ENCODE assay signal across 2 cellular contexts in the genomic region with DNA sequence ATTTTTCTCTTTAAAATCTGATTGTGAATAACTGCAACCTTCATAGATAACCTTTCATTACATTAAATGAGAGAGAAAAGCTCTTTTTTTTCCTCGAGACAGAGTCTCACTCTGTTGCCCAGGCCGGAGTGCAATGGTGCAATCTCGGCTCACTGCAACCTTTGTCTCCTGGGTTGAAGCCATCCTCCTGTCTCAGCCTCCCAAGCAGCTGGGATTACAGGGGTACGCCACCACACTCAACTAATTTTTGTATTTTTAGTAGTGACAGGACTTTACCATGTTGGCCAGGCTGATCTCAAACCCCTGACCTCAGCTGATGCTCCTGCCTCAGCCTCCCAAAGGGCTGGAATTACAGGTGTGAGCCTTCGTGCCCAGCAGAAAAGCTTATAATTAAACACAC.
TF ChIP-seq lines count a peak whose summit lies in the region.

No MANE protein-coding gene starts in this region.

TF ChIP-seq in HepG2, 621 proteins besides CTCF, POLR2A, EP300 and RAD21:
- TF ChIP-seq ZNF121 (CRISPR knock-in tag; IDR thresholded peaks at IDR 0.05) (0 out of 2 replicates have a peak, but pooled peaks have one; percentile 38), ATRX (CRISPR knock-in tag; IDR thresholded peaks at IDR 0.05; ENCODE audit: borderline replicate concordance) (no peak), ZNF460 (CRISPR knock-in tag; IDR thresholded peaks at IDR 0.05; ENCODE audit: borderline replicate concordance) (peak; percentile 79), ZNF768 (CRISPR knock-in tag; IDR thresholded peaks at IDR 0.05) (no peak)

TF ChIP-seq in IMR-90, 13 proteins besides CTCF, POLR2A, EP300 and RAD21:
- TF ChIP-seq, protein P1, sequence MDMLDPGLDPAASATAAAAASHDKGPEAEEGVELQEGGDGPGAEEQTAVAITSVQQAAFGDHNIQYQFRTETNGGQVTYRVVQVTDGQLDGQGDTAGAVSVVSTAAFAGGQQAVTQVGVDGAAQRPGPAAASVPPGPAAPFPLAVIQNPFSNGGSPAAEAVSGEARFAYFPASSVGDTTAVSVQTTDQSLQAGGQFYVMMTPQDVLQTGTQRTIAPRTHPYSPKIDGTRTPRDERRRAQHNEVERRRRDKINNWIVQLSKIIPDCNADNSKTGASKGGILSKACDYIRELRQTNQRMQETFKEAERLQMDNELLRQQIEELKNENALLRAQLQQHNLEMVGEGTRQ (IDR thresholded peaks at IDR 0.05; ENCODE audit: low read depth, low read length): no peak
- no peak for TF ChIP-seq MXI1 (IDR thresholded peaks at IDR 0.05; ENCODE audit: borderline replicate concordance, low read depth, low read length)
- TF ChIP-seq NFE2L2 (IDR thresholded peaks at IDR 0.05; ENCODE audit: low read depth, low read length): no peak
- no peak for TF ChIP-seq CHD1 (IDR thresholded peaks at IDR 0.05; ENCODE audit: low read depth, low read length)
- no peak for TF ChIP-seq MAFK (IDR thresholded peaks at IDR 0.05; ENCODE audit: low read depth, low read length)
- no peak for TF ChIP-seq CEBPB (IDR thresholded peaks at IDR 0.05; ENCODE audit: low read depth, low read length)
- no peak for TF ChIP-seq BHLHE40 (IDR thresholded peaks at IDR 0.05; ENCODE audit: low read depth, low read length)
- no peak for TF ChIP-seq RFX5 (IDR thresholded peaks at IDR 0.05; ENCODE audit: low read depth, low read length)
- TF ChIP-seq SMC3 (IDR thresholded peaks at IDR 0.05; ENCODE audit: low read depth, low read length): no peak
- no peak for TF ChIP-seq MAZ (IDR thresholded peaks at IDR 0.05; ENCODE audit: borderline replicate concordance, low read depth, low read length)
- no peak for TF ChIP-seq FOS (IDR thresholded peaks at IDR 0.05; ENCODE audit: low read depth, low read length)
- TF ChIP-seq, protein P2, sequence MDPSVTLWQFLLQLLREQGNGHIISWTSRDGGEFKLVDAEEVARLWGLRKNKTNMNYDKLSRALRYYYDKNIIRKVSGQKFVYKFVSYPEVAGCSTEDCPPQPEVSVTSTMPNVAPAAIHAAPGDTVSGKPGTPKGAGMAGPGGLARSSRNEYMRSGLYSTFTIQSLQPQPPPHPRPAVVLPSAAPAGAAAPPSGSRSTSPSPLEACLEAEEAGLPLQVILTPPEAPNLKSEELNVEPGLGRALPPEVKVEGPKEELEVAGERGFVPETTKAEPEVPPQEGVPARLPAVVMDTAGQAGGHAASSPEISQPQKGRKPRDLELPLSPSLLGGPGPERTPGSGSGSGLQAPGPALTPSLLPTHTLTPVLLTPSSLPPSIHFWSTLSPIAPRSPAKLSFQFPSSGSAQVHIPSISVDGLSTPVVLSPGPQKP (IDR thresholded peaks at IDR 0.05; ENCODE audit: borderline replicate concordance, low read depth, low read length): no peak
- TF ChIP-seq RCOR1 (IDR thresholded peaks at IDR 0.05; ENCODE audit: insufficient replicate concordance, low read length): no peak
TF ChIP-seq in IMR-90: peak in this region for 0.
